In the genomic region with DNA sequence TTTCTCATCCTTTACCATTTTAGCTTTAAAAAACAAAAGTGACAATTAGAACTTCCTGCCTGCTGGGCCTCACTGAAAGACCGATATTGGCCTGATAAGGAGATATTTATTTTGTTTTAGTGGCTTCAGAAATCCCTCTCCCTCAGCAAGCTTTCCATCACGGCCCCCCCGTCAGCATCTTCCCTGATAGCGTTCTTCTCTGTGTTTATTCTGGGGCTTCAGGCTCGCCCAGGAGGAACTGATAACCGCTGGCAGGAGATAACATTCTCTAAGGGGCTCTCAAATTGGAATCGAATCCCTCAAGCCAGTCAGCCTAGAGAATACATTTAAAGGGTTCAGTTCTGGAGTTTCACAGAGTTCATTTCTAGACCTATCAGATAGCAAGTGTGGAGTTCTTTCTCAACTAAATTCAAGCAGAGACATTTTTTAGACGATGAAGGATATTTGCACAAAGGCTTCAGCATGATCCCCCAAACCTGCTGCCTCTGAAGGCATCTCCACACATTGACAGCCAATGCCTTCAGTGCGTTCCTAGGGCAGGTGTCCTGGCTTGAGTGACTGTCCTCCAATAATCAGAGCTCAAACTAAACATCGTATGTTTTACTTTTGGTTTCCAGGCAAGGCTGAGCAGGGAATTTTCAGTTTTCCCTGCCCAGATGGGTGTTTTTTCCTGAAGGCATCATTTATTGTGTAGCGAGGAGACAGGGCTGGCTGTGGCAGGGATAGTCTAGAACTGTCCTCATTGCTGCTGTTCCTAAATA, we compare ENCODE assay signal across 10 cellular contexts. TPM values are rescaled to one million over a fixed set of nuclear protein-coding genes. Genes with fewer than 3 reads are reported as not detected.
DNase-seq lines count a peak whose midpoint lies in the region; ATAC-seq and TF ChIP-seq lines count a peak whose summit lies in the region.
"Had no signal": no experiment of that assay in that cellular context is flagged by ENCODE, and none has a peak within 500 bp of the region (broad histone marks: within the 10 kb centered on the region; RNA-seq: fewer than 3 reads in every experiment).

No MANE protein-coding gene starts in this region.

- in situ Hi-C loops in Panc1 (cut with HindIII; ENCODE audit: low pct_unique_long_range_greater_than_20kb, low sequenced_read_pairs), result no loop called here

- H3K27ac ChIP-seq in Panc1 (ENCODE audit: low read length), result peak overlapping the region; percentile 5; the same call in 1 of the 2 replicates
- no peak overlapping the region for H3K27ac ChIP-seq in skeletal muscle tissue (ENCODE audit: low read depth, low read length)

- peak overlapping the region; percentile 95 for H3K27ac Mint-ChIP-seq in T-helper 1 cell treated with Interleukin-12 subunit alpha and Interleukin-12 subunit beta and Interleukin-4 antibody, amounts not matched to agents 30 μg/mL and 1 μg/mL, for 36 hours

- H3K4me1 ChIP-seq in Panc1 (ENCODE audit: control insufficient read depth, insufficient read depth, low read length), result peaks cover 18% of the 10 kb centered on the region
- peaks cover 0 to 6% (median 0%) of the 10 kb centered on the region in 3 donors for H3K4me1 ChIP-seq in skeletal muscle tissue (ENCODE audit: control insufficient read depth in 3 of 3, insufficient read depth in 3 of 3, low read length in 3 of 3)

- H3K4me1 Mint-ChIP-seq in T-helper 1 cell treated with Interleukin-12 subunit alpha and Interleukin-12 subunit beta and Interleukin-4 antibody, amounts not matched to agents 30 μg/mL and 1 μg/mL, for 36 hours (ENCODE audit: low read depth), result peaks cover 79% of the 10 kb centered on the region

- peak overlapping the region; percentile 1 to 28; a peak in 3 of 4 replicates for H3K4me3 ChIP-seq in Panc1 (ENCODE audit: low read depth in 2 of 2, low read length in 2 of 2)
- H3K4me3 ChIP-seq in skeletal muscle tissue (ENCODE audit: low read length in 3 of 3), result peak overlapping the region in 2 of 3 donors; percentile 17 to 38

- no peaks in the 10 kb centered on the region for H3K27me3 Mint-ChIP-seq in T-helper 1 cell treated with Interleukin-12 subunit alpha and Interleukin-12 subunit beta and Interleukin-4 antibody, amounts not matched to agents 30 μg/mL and 1 μg/mL, for 36 hours (ENCODE audit: low read depth)

- CTCF ChIA-PET in Panc1 (lab: Charles Lee), result no interaction called here

- peaks cover 92% of the 10 kb centered on the region for H3K36me3 Mint-ChIP-seq in T-helper 1 cell treated with Interleukin-12 subunit alpha and Interleukin-12 subunit beta and Interleukin-4 antibody, amounts not matched to agents 30 μg/mL and 1 μg/mL, for 36 hours (ENCODE audit: low read depth)

- DNase-seq in T-helper 1 cell, result no peak
- no peak for DNase-seq in Panc1 (ENCODE audit: low read depth, low spot score)
- peak; percentile 14 to 27 for DNase-seq in erythroblast (lab: John Stamatoyannopoulos, UW)
- DNase-seq in NCI-H345 (lab: John Stamatoyannopoulos, UW), result no peak
- DNase-seq: 8988T, Kasumi-1 had no signal

- H3K9me3 ChIP-seq in Panc1 (ENCODE audit: control insufficient read depth, insufficient read depth, low read depth, low read length) (no peaks in the 10 kb centered on the region), skeletal muscle tissue (ENCODE audit: control insufficient read depth in 3 of 3, low read length in 3 of 3) (no peaks in the 10 kb centered on the region)

- H3K9me3 Mint-ChIP-seq in T-helper 1 cell treated with Interleukin-12 subunit alpha and Interleukin-12 subunit beta and Interleukin-4 antibody, amounts not matched to agents 30 μg/mL and 1 μg/mL, for 36 hours, result no peaks in the 10 kb centered on the region

- intact Hi-C loops in Panc1 (cut with micrococcal nuclease; ENCODE audit: unreplicated experiment), result no loop called here

- ATAC-seq in Panc1 (peak; percentile 39), GM18909 (IDR thresholded peaks at IDR 0.05; ENCODE audit: poor library complexity, unreplicated experiment) (no peak), HG02840 (IDR thresholded peaks at IDR 0.05; ENCODE audit: low FRiP score, unreplicated experiment) (no peak)

- no peaks in the 10 kb centered on the region for H3K36me3 ChIP-seq in Panc1 (ENCODE audit: control insufficient read depth, insufficient read depth, low read length)
- peaks cover 4 to 6% (median 4%) of the 10 kb centered on the region in 3 donors for H3K36me3 ChIP-seq in skeletal muscle tissue (ENCODE audit: control insufficient read depth in 3 of 3, insufficient read depth in 3 of 3, low read length in 3 of 3)

- peak overlapping the region; percentile 95 for H3K4me3 Mint-ChIP-seq in T-helper 1 cell treated with Interleukin-12 subunit alpha and Interleukin-12 subunit beta and Interleukin-4 antibody, amounts not matched to agents 30 μg/mL and 1 μg/mL, for 36 hours

- POLR2A ChIA-PET in Panc1 (lab: Charles Lee), result no interaction called here

- TF ChIP-seq CTCF in Panc1 (IDR thresholded peaks at IDR 0.05), result no peak

- no peaks in the 10 kb centered on the region; the same call in 1 of the 2 replicates for H3K27me3 ChIP-seq in Panc1 (ENCODE audit: control insufficient read depth, insufficient read depth, low read length)
- peaks cover 0 to 3% (median 2%) of the 10 kb centered on the region in 3 donors for H3K27me3 ChIP-seq in skeletal muscle tissue (ENCODE audit: control insufficient read depth in 3 of 3, insufficient read depth in 3 of 3, low read length in 3 of 3)

- TF ChIP-seq POLR2A in erythroblast (IDR thresholded peaks at IDR 0.05; ENCODE audit: low read length), result no peak

- BruUV-seq in Panc1 (replicated peaks; lab: Mats Ljungman, UMichigan), result no TSS peak

- H3K9ac ChIP-seq in skeletal muscle tissue (ENCODE audit: low read depth in 1 of 3, low read length in 3 of 3), result peak overlapping the region in 1 of 3 donors; percentile 44

RNA-seq across cellular contexts. Expression of a gene that starts 17.0 kb away (rescaled TPM):
- total RNA-seq in Panc1 (2021; ENCODE audit: unreplicated experiment) (2.6 TPM), skeletal muscle tissue (1.6 TPM)
- 1.9 TPM for polyA plus RNA-seq in Panc1 (2012; ENCODE audit: insufficient read length)

Comparison
In these comparisons a context has a peak if more than half of its experiments do, and no peak if none do; other contexts are left out.
1. DNase-seq: peak in erythroblast (2 of 2); none in T-helper 1 cell (0 of 5), Panc1 (single experiment) and NCI-H345 (single experiment).